ENCODE assay signal across 8 cellular contexts in genomic region chr2:201182650-201183372, GRCh38.
A peak's percentile ranks its signal among the peaks of the same experiment; 100 is the strongest.
DNase-seq lines count a peak whose midpoint lies in the region; ATAC-seq and TF ChIP-seq lines count a peak whose summit lies in the region.

Gene CASP10 (plus strand): TSS chr2:201183141. CDS start chr2:201185778, 2,637 bp downstream.

- peak; percentile 63 for DNase-seq in AG08395 (ENCODE audit: low spot score)
- DNase-seq in NCI-H2227 treated with DMSO at 0.1 percent for 48 hours (lab: John Stamatoyannopoulos, UW) = peak; percentile 62
- peak; percentile 19 for DNase-seq in astrocyte of the spinal cord (ENCODE audit: low read depth, low spot score)
- DNase-seq in inferior parietal cortex (ENCODE audit: extremely low spot score) = peak; percentile 30
- no peak for DNase-seq in NCI-H345 (lab: John Stamatoyannopoulos, UW)

- no peaks in the 10 kb centered on the region for H3K27me3 ChIP-seq in subcutaneous abdominal adipose tissue (ENCODE audit: control insufficient read depth in 5 of 5, insufficient read depth in 4 of 5, low read length in 5 of 5)

- TF ChIP-seq CTCF in astrocyte of the spinal cord (IDR thresholded peaks at IDR 0.05; ENCODE audit: low read depth, low read length) = no peak

- in situ Hi-C loops in astrocyte of the spinal cord (cut with HindIII; ENCODE audit: low sequenced_read_pairs) = no loop called here

- H3K9ac ChIP-seq in subcutaneous abdominal adipose tissue (ENCODE audit: low read length in 5 of 5) = peak within 1 kb of the TSS; percentile 58 to 79 (median 59)

- peak within 1 kb of the TSS; percentile 61 for H3K27ac ChIP-seq in subcutaneous abdominal adipose tissue (ENCODE audit: low read depth, low read length)

- H3K9me3 ChIP-seq in subcutaneous abdominal adipose tissue (ENCODE audit: control insufficient read depth in 5 of 5, low read length in 5 of 5) = no peaks in the 10 kb centered on the region

- ATAC-seq in HG02763 (IDR thresholded peaks at IDR 0.05; ENCODE audit: unreplicated experiment) = peak; percentile 80

- H3K4me1 ChIP-seq in subcutaneous abdominal adipose tissue (ENCODE audit: control insufficient read depth in 5 of 5, insufficient read depth in 5 of 5, low read length in 5 of 5) = peaks cover 0 to 34% (median 20%) of the 10 kb centered on the region in 5 donors

- peak within 1 kb of the TSS; percentile 18 for H3K4me3 ChIP-seq in astrocyte of the spinal cord (ENCODE audit: low read depth, low read length)
- H3K4me3 ChIP-seq in subcutaneous abdominal adipose tissue (ENCODE audit: low read depth in 1 of 5, low read length in 5 of 5) = peak within 1 kb of the TSS; percentile 57 to 85 (median 70)

- peak; percentile 35 for TF ChIP-seq POLR2A in GM15510 (IDR thresholded peaks at IDR 0.05; ENCODE audit: borderline replicate concordance, extremely low read depth, insufficient read length)

- H3K36me3 ChIP-seq in subcutaneous abdominal adipose tissue (ENCODE audit: control insufficient read depth in 5 of 5, insufficient read depth in 5 of 5, low read length in 5 of 5) = peaks cover 0 to 5% (median 2%) of the 10 kb centered on the region in 5 donors
